Comparison of ENCODE assay signal across 8 cellular contexts in the genomic region with DNA sequence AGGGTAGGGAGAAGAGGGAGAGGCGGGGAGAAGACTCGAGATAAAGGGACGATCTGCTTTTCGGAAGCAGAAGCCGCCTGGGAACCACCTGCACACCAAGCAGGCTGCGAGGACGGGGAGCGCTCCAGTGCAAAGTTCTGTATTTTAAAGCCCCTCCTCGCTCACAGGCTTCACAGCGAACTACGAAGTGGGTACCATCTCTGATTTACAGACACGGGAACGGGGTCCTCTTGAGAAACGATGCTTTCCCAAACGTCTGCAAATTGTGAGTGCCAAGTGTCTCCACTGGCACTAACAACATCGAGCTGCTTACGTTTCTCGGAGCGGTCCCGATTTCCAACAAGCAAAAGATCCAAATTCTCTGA. TPM values are rescaled to one million over a fixed set of nuclear protein-coding genes. Genes with fewer than 3 reads are reported as not detected.
DNase-seq lines count a peak whose midpoint lies in the region; ATAC-seq and TF ChIP-seq lines count a peak whose summit lies in the region.

No MANE protein-coding gene starts in this region.

- DNase-seq in NCI-H69 (lab: John Stamatoyannopoulos, UW) (peak; percentile 66), adrenal gland (peak in 5 of 7 donors; percentile 17 to 42 (median 26)), mucosa of gallbladder (ENCODE audit: low spot score) (no peak)
- DNase-seq in stimulated activated CD8-positive, alpha-beta memory T cell treated with anti-CD3 and anti-CD28 coated beads, Interleukin-15, amount 100 ng/mL, for 24 hours (ENCODE audit: low read depth) = peak; percentile 5

- peaks cover 12 to 17% of the 10 kb centered on the region in 2 donors for H3K4me1 ChIP-seq in adrenal gland (replicated peaks in 1 of 2)

- TF ChIP-seq POLR2A in adrenal gland (IDR thresholded peaks at IDR 0.05) = no peak

- no peaks in the 10 kb centered on the region for H3K36me3 ChIP-seq in adrenal gland (replicated peaks in 1 of 2)

- intact Hi-C loops in adrenal gland (cut with DNase I) = loop anchor here in 1 of 2 donors (2.0 kb wide), 1 partner anchor 50 kb away; no protein-coding TSS in a partner anchor

- peak; percentile 19 for ATAC-seq in GM21786 (IDR thresholded peaks at IDR 0.05; ENCODE audit: unreplicated experiment)
- ATAC-seq in esophagus mucosa = no peak

- H3K4me3 ChIP-seq in GM08714 (ENCODE audit: low read length) (peak overlapping the region; percentile 60), adrenal gland (peak overlapping the region in 3 of 4 donors; percentile 89 to 97 (median 92)), iPS-18c (ENCODE audit: insufficient read depth, low read depth, low read length) (peak overlapping the region; percentile 87)

- H3K27me3 ChIP-seq in adrenal gland = no peaks in the 10 kb centered on the region

- 0 to 1% (median 0%) methylated on average over 19 to 20 of the region's 20 CpGs for WGBS in adrenal gland, 4 donors

- no peak for TF ChIP-seq CTCF in adrenal gland (IDR thresholded peaks at IDR 0.05)

- H3K9me3 ChIP-seq in adrenal gland (replicated peaks in 1 of 3) (no peaks in the 10 kb centered on the region), iPS-18c (ENCODE audit: control insufficient read depth, insufficient read depth, low read length) (no peaks in the 10 kb centered on the region)

- H3K27ac ChIP-seq in adrenal gland = peak overlapping the region in 3 of 5 donors; percentile 95 to 98 (median 97)

RNA-seq across cellular contexts. Expression of gene STX3, which starts 0.7 kb away (rescaled TPM):
- total RNA-seq in adrenal gland (10 to 100 TPM; 18.4 to 63.2 (median 38.0) TPM), esophagus mucosa (12.1 TPM), mucosa of gallbladder (82.7 TPM)
- polyA plus RNA-seq in adrenal gland = 10 to 100 TPM; 12.3 to 26.3 (median 24.7) TPM

RNA-seq across cellular contexts. Expression of gene OR10V1, which starts 40.8 kb away (rescaled TPM):
- total RNA-seq in adrenal gland (not detected), esophagus mucosa (not detected), mucosa of gallbladder (not detected)
- polyA plus RNA-seq in adrenal gland = not detected

RNA-seq across cellular contexts. Expression of gene MRPL16, which starts 56.1 kb away (rescaled TPM):
- total RNA-seq in adrenal gland (100 to 1,000 TPM in 1 of 8 donors, 10 to 100 TPM in 7; 47.5 to 101 (median 73.5) TPM), esophagus mucosa (33.6 TPM), mucosa of gallbladder (34.7 TPM)
- polyA plus RNA-seq in adrenal gland = 100 to 1,000 TPM in 2 of 3 donors, 10 to 100 TPM in 1; 61.5 to 143 (median 107) TPM
